In the genomic region with DNA sequence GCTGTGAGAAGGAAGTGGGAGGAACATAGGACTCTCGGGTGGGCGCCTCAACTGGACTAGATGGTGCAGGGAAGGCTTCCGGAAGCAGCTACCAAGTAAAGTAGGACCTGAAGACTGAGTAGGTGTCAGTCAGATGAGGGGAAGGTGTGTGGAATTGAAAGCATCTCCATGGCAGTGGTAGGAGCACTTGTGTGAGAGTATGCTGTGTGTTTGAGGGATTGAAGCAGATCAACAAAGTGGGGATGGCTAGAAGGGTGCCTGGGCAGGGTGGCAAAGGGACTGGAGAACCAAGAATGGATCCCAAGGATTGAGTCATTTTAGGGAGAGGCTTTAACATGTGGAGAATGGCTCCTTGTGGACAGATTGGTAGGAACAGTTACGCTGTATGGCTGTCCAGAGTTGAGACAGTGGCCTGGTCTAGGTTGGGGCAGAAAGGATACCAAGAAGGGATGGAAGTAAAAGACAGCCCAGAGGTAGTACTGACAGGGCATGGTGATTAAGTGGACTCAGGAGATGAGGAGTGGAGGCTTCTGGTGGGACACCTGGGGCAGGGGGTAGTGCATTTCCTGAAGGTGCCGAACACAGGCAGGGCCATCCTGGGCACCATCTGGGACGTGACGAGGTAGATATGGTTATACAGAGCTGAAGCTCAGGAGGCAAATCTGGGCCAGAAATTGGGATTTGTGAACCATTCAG, we compare ENCODE assay signal across 9 cellular contexts. TPM values are rescaled to one million over a fixed set of nuclear protein-coding genes. Genes with fewer than 3 reads are reported as not detected.
DNase-seq lines count a peak whose midpoint lies in the region; ATAC-seq and TF ChIP-seq lines count a peak whose summit lies in the region.
"Had no signal": no experiment of that assay in that cellular context is flagged by ENCODE, and none has a peak within 500 bp of the region (broad histone marks: within the 10 kb centered on the region; RNA-seq: fewer than 3 reads in every experiment).

No MANE protein-coding gene starts in this region.

- H3K36me3 Mint-ChIP-seq in MCF 10A (ENCODE audit: insufficient read depth, unreplicated experiment): peaks cover 54% of the 10 kb centered on the region

- peak overlapping the region; percentile 78 for H3K4me3 ChIP-seq in A673 (ENCODE audit: low read depth, low read length, poor library complexity, severe bottlenecking)
- H3K4me3 ChIP-seq in HUES64 (ENCODE audit: low read length): peak overlapping the region; percentile 85
- H3K4me3 ChIP-seq in mucosa of rectum (ENCODE audit: low read length in 2 of 2): peak overlapping the region; percentile 88 to 98

- H3K27ac ChIP-seq in A673 (ENCODE audit: low read depth, low read length, poor library complexity, severe bottlenecking): no peak overlapping the region
- no peak overlapping the region for H3K27ac ChIP-seq in HUES64 (ENCODE audit: low read depth, low read length)
- H3K27ac ChIP-seq in mucosa of rectum (ENCODE audit: low read depth in 2 of 2, low read length in 2 of 2): no peak overlapping the region

- H3K27me3 ChIP-seq in A673 (replicated peaks; ENCODE audit: insufficient read depth, low read depth, low read length, poor library complexity): no peaks in the 10 kb centered on the region
- no peaks in the 10 kb centered on the region for H3K27me3 ChIP-seq in HUES64 (ENCODE audit: insufficient read depth, low read length)
- H3K27me3 ChIP-seq in mucosa of rectum (ENCODE audit: control insufficient read depth in 2 of 2, insufficient read depth in 2 of 2, low read length in 2 of 2): no peaks in the 10 kb centered on the region

- ATAC-seq in GM18498 (IDR thresholded peaks at IDR 0.05; ENCODE audit: unreplicated experiment): no peak

- POLR2A ChIA-PET in A673 (lab: Charles Lee; ENCODE audit: low non-redundant PET) (no interaction called here), MCF 10A (lab: Yijun Ruan, JAX) (interaction anchor here (0.7 to 1.9 kb wide), 6 partner anchors 11 to 152 kb away, joined by 3 to 16 read pairs (median 4); no protein-coding TSS in a partner anchor)

- intact Hi-C loops in A673 (cut with micrococcal nuclease; ENCODE audit: unreplicated experiment) (no loop called here), MCF 10A (cut with micrococcal nuclease) (loop anchor here (2.0 to 10.0 kb wide), 2 partner anchors 63 to 133 kb away; no protein-coding TSS in a partner anchor)

- DNase-seq in A673 (ENCODE audit: low spot score): no peak
- no peak for DNase-seq in MCF 10A (ENCODE audit: unreplicated experiment)
- no peak for DNase-seq in activated gamma-delta T cell treated with Interleukin-2 at 50 U/mL for 16 hours
- no peak for DNase-seq in SKM-1 treated with dmso at 0.1 percent for 144 hours (lab: John Stamatoyannopoulos, UW; ENCODE audit: unreplicated experiment)
- DNase-seq in NCI-H1436 treated with DMSO at 0.1 percent for 48 hours (lab: John Stamatoyannopoulos, UW): no peak
- DNase-seq: RPMI8226 had no signal

- CTCF ChIA-PET in A673 (lab: Charles Lee) (no interaction called here), MCF 10A (lab: Yijun Ruan, JAX) (no interaction called here)

- peak overlapping the region; percentile 91; the same call in 1 of the 2 replicates for H3K9ac ChIP-seq in HUES64 (ENCODE audit: low read depth, low read length)
- H3K9ac ChIP-seq in mucosa of rectum (ENCODE audit: low read depth in 1 of 2, low read length in 2 of 2): peak overlapping the region in 1 of 2 donors; percentile 71

- no peaks in the 10 kb centered on the region for H3K4me1 ChIP-seq in A673 (ENCODE audit: insufficient read depth, low read length, poor library complexity, severe bottlenecking)
- peaks cover 17% of the 10 kb centered on the region for H3K4me1 ChIP-seq in HUES64 (ENCODE audit: insufficient read depth, low read length)
- H3K4me1 ChIP-seq in mucosa of rectum (ENCODE audit: control insufficient read depth in 2 of 2, insufficient read depth in 2 of 2, low read length in 2 of 2): peaks cover 13 to 32% of the 10 kb centered on the region in 2 donors

- H3K27me3 Mint-ChIP-seq in MCF 10A (ENCODE audit: insufficient read depth, unreplicated experiment): no peaks in the 10 kb centered on the region

- TF ChIP-seq CTCF in A673 (conservative IDR thresholded peaks at IDR 0.05; ENCODE audit: low read depth, low read length): no peak
- TF ChIP-seq CTCF in MCF 10A (IDR thresholded peaks at IDR 0.05; ENCODE audit: unreplicated experiment): no peak

- BruUV-seq in A673 (replicated peaks; lab: Mats Ljungman, UMichigan) (no TSS peak), MCF 10A (replicated peaks; lab: Mats Ljungman, UMichigan) (no TSS peak)

- no peaks in the 10 kb centered on the region for H3K9me3 ChIP-seq in A673 (ENCODE audit: low read depth, low read length, poor library complexity, severe bottlenecking)
- no peaks in the 10 kb centered on the region for H3K9me3 ChIP-seq in HUES64 (ENCODE audit: insufficient read depth, low read depth, low read length)
- no peaks in the 10 kb centered on the region for H3K9me3 ChIP-seq in mucosa of rectum (ENCODE audit: control insufficient read depth in 2 of 2, low read length in 2 of 2)

- 88% methylated on average over 7 of the region's 7 CpGs for WGBS in HUES64

- no peaks in the 10 kb centered on the region for H3K9me3 Mint-ChIP-seq in MCF 10A (ENCODE audit: unreplicated experiment)

- H3K4me1 Mint-ChIP-seq in MCF 10A (ENCODE audit: insufficient read depth, unreplicated experiment): peaks cover 30% of the 10 kb centered on the region

- peak overlapping the region; percentile 96 for H3K27ac Mint-ChIP-seq in MCF 10A (ENCODE audit: low read depth, unreplicated experiment)

- H3K36me3 ChIP-seq in A673 (ENCODE audit: insufficient read depth, low read length, poor library complexity, severe bottlenecking): peaks cover 3% of the 10 kb centered on the region
- peaks cover 20% of the 10 kb centered on the region for H3K36me3 ChIP-seq in HUES64 (ENCODE audit: insufficient read depth, low read length)
- peaks cover 3 to 12% of the 10 kb centered on the region in 2 donors for H3K36me3 ChIP-seq in mucosa of rectum (ENCODE audit: control insufficient read depth in 2 of 2, insufficient read depth in 2 of 2, low read length in 2 of 2)

- H3K4me3 Mint-ChIP-seq in MCF 10A (ENCODE audit: unreplicated experiment): peak overlapping the region; percentile 84

RNA-seq across cellular contexts. Expression of a gene that starts 1.5 kb away (rescaled TPM):
- total RNA-seq in A673 (2021) (10.3 and 14.4 TPM in 2 replicates), MCF 10A (2022) (22.6 and 25.9 TPM in 2 replicates)
- polyA plus RNA-seq in HUES64 (2013, experiment 1 of 2): 47.5 TPM
- polyA plus RNA-seq in HUES64 (2013, experiment 2 of 2): 56.9 TPM

RNA-seq across cellular contexts. Expression of a gene that starts 4.2 kb away (rescaled TPM):
- total RNA-seq in A673 (2021) (108 and 147 TPM in 2 replicates), MCF 10A (2022) (28.9 and 36.9 TPM in 2 replicates)
- 301 TPM for polyA plus RNA-seq in HUES64 (2013, experiment 1 of 2)
- 314 TPM for polyA plus RNA-seq in HUES64 (2013, experiment 2 of 2)

RNA-seq across cellular contexts. Expression of a gene that starts 42.7 kb away (rescaled TPM):
- total RNA-seq in A673 (2021) (0.41 TPM in 1 of 2 replicates, not detected in the other), MCF 10A (2022) (not detected in 2 replicates)
- polyA plus RNA-seq in HUES64 (2013, experiment 1 of 2): 0.15 TPM
- 0.32 TPM for polyA plus RNA-seq in HUES64 (2013, experiment 2 of 2)
